In genomic region chr2:233385489-233386044, GRCh38 we compare ENCODE assay signal across 8 cellular contexts. TPM values are rescaled to one million over a fixed set of nuclear protein-coding genes. Genes with fewer than 3 reads are reported as not detected.
A peak's percentile ranks its signal among the peaks of the same experiment; 100 is the strongest.
DNase-seq lines count a peak whose midpoint lies in the region; ATAC-seq and TF ChIP-seq lines count a peak whose summit lies in the region.
"Had no signal": no experiment of that assay in that cellular context is flagged by ENCODE, and none has a peak within 500 bp of the region (broad histone marks: within the 10 kb centered on the region; RNA-seq: fewer than 3 reads in every experiment).

No MANE protein-coding gene starts in this region.

- peak; percentile 65 for DNase-seq in activated CD4-positive, alpha-beta T cell treated with anti-CD3 and anti-CD28 coated beads, Interleukin-2, amount 10 ng/mL, durations not matched to agents 7 days and 5 days
- DNase-seq in NCI-H524 treated with DMSO at 0.1 percent for 48 hours (lab: John Stamatoyannopoulos, UW) (no peak), breast epithelium (ENCODE audit: low spot score in 2 of 2) (no peak), pons (ENCODE audit: low spot score) (no peak)

- H3K27me3 Mint-ChIP-seq in activated CD4-positive, alpha-beta T cell treated with anti-CD3 and anti-CD28 coated beads, Interleukin-2, amount 10 ng/mL, durations not matched to agents 7 days and 5 days: no peaks in the 10 kb centered on the region

- H3K4me1 ChIP-seq in muscle layer of duodenum (ENCODE audit: control insufficient read depth in 1 of 2, insufficient read depth in 2 of 2, low read length in 2 of 2) (peaks cover 5 to 42% of the 10 kb centered on the region in 2 donors), breast epithelium (peaks cover 5 to 9% of the 10 kb centered on the region in 2 donors)

- peaks cover 82% of the 10 kb centered on the region for H3K4me1 Mint-ChIP-seq in activated CD4-positive, alpha-beta T cell treated with anti-CD3 and anti-CD28 coated beads, Interleukin-2, amount 10 ng/mL, durations not matched to agents 7 days and 5 days

- ATAC-seq in GM19035 (IDR thresholded peaks at IDR 0.05; ENCODE audit: unreplicated experiment): peak; percentile 74
- peak; percentile 51 for ATAC-seq in HG02798 (IDR thresholded peaks at IDR 0.05; ENCODE audit: poor library complexity, unreplicated experiment)

- intact Hi-C loops in breast epithelium (cut with DNase I; ENCODE audit: low total_unique reads): no loop called here

- TF ChIP-seq POLR2A in breast epithelium (IDR thresholded peaks at IDR 0.05): no peak

- no peaks in the 10 kb centered on the region for H3K9me3 Mint-ChIP-seq in activated CD4-positive, alpha-beta T cell treated with anti-CD3 and anti-CD28 coated beads, Interleukin-2, amount 10 ng/mL, durations not matched to agents 7 days and 5 days

- H3K36me3 Mint-ChIP-seq in activated CD4-positive, alpha-beta T cell treated with anti-CD3 and anti-CD28 coated beads, Interleukin-2, amount 10 ng/mL, durations not matched to agents 7 days and 5 days (ENCODE audit: low read depth): peaks cover 39% of the 10 kb centered on the region

- H3K4me3 Mint-ChIP-seq in activated CD4-positive, alpha-beta T cell treated with anti-CD3 and anti-CD28 coated beads, Interleukin-2, amount 10 ng/mL, durations not matched to agents 7 days and 5 days: peak overlapping the region; percentile 66

- peak overlapping the region; percentile 96 for H3K27ac Mint-ChIP-seq in activated CD4-positive, alpha-beta T cell treated with anti-CD3 and anti-CD28 coated beads, Interleukin-2, amount 10 ng/mL, durations not matched to agents 7 days and 5 days

- no peaks in the 10 kb centered on the region for H3K9me3 ChIP-seq in muscle layer of duodenum (ENCODE audit: control insufficient read depth in 1 of 2, low read length in 2 of 2)
- no peaks in the 10 kb centered on the region for H3K9me3 ChIP-seq in breast epithelium
- H3K9me3 ChIP-seq: suprapubic skin had no signal

- H3K36me3 ChIP-seq in muscle layer of duodenum (ENCODE audit: control insufficient read depth in 1 of 2, insufficient read depth in 2 of 2, low read length in 2 of 2): no peaks in the 10 kb centered on the region
- no peaks in the 10 kb centered on the region for H3K36me3 ChIP-seq in breast epithelium
- H3K36me3 ChIP-seq: suprapubic skin had no signal

- no peak for TF ChIP-seq CTCF in breast epithelium (IDR thresholded peaks at IDR 0.05)

- CTCF ChIA-PET in activated CD4-positive, alpha-beta T cell treated with anti-CD3 and anti-CD28 coated beads, Interleukin-2, amount 10 ng/mL, durations not matched to agents 7 days and 5 days (lab: Charles Lee): interaction anchor here (0.6 to 3.7 kb wide), 6 partner anchors 9 to 136 kb away, joined by 3 to 16 read pairs (median 5); no protein-coding TSS in a partner anchor

- H3K27ac ChIP-seq in muscle layer of duodenum (ENCODE audit: low read length) (peak overlapping the region; percentile 58), breast epithelium (peak overlapping the region in 1 of 2 donors; percentile 25)
- H3K27ac ChIP-seq: suprapubic skin had no signal

- H3K27me3 ChIP-seq in muscle layer of duodenum (ENCODE audit: low read depth, low read length) (no peaks in the 10 kb centered on the region), breast epithelium (no peaks in the 10 kb centered on the region)
- H3K27me3 ChIP-seq: suprapubic skin had no signal

- POLR2A ChIA-PET in activated CD4-positive, alpha-beta T cell treated with anti-CD3 and anti-CD28 coated beads, Interleukin-2, amount 10 ng/mL, durations not matched to agents 7 days and 5 days (lab: Charles Lee): no interaction called here

- H3K4me3 ChIP-seq in muscle layer of duodenum (ENCODE audit: low read depth in 1 of 2, low read length in 2 of 2): no peak overlapping the region
- no peak overlapping the region for H3K4me3 ChIP-seq in breast epithelium
- H3K4me3 ChIP-seq: suprapubic skin had no signal

RNA-seq across cellular contexts. Expression of gene DGKD, which starts 31.3 kb away (rescaled TPM):
- total RNA-seq in activated CD4-positive, alpha-beta T cell treated with anti-CD3 and anti-CD28 coated beads, Interleukin-2, amount 10 ng/mL, durations not matched to agents 7 days and 5 days: 10 to 100 TPM; 84.1 to 97.5 TPM
- total RNA-seq in breast epithelium: 10 to 100 TPM; 17.1 to 41.3 (median 37.3) TPM
